In genomic region chr7:105678811-105679495, GRCh38 we compare ENCODE assay signal across 7 cellular contexts.
DNase-seq lines count a peak whose midpoint lies in the region; ATAC-seq lines count a peak whose summit lies in the region.

No MANE protein-coding gene starts in this region.

- ATAC-seq in GM18868 (IDR thresholded peaks at IDR 0.05; ENCODE audit: unreplicated experiment) = peak; percentile 51
- ATAC-seq in HG03342 (IDR thresholded peaks at IDR 0.05; ENCODE audit: unreplicated experiment) = peak; percentile 45
- ATAC-seq in Right ventricle myocardium inferior = peak; percentile 85

- peak; percentile 54 to 58 for DNase-seq in activated T-cell treated with anti-CD3 and anti-CD28 coated beads, Interleukin-2, amount 50 U/mL, for 48 hours
- peak; percentile 91 for DNase-seq in Right ventricle myocardium inferior (ENCODE audit: missing footprints)
- peak; percentile 36 for DNase-seq in putamen (ENCODE audit: low spot score)
- no peak for DNase-seq in NCI-H1694 (lab: John Stamatoyannopoulos, UW)
- no peak for DNase-seq in stimulated activated CD8-positive, alpha-beta memory T cell treated with anti-CD3 and anti-CD28 coated beads, Interleukin-4, amount 100 ng/mL, for 48 hours

- intact Hi-C loops in Right ventricle myocardium inferior (cut with DNase I) = no loop called here

Comparison
In these comparisons a context has a peak if more than half of its experiments do, and no peak if none do; other contexts are left out.
1. DNase-seq: peak in activated T-cell treated with anti-CD3 and anti-CD28 coated beads, Interleukin-2, amount 50 U/mL, for 48 hours (2 of 2), Right ventricle myocardium inferior (single experiment) and putamen (single experiment); none in NCI-H1694 (single experiment) and stimulated activated CD8-positive, alpha-beta memory T cell treated with anti-CD3 and anti-CD28 coated beads, Interleukin-4, amount 100 ng/mL, for 48 hours (single experiment).
2. Peak in every context shown above with its lines, with median percentiles within 50 percentile points of each other: ATAC-seq.